ENCODE assay signal across 26 cellular contexts in genomic region chr1:170634819-170635410, GRCh38. TPM values are rescaled to one million over a fixed set of nuclear protein-coding genes. Genes with fewer than 3 reads are reported as not detected.
DNase-seq lines count a peak whose midpoint lies in the region; ATAC-seq and TF ChIP-seq lines count a peak whose summit lies in the region.
"Had no signal": no experiment of that assay in that cellular context is flagged by ENCODE, and none has a peak within 500 bp of the region (broad histone marks: within the 10 kb centered on the region; RNA-seq: fewer than 3 reads in every experiment).

No MANE protein-coding gene starts in this region.

- BruUV-seq in mammary epithelial cell (replicated peaks; lab: Mats Ljungman, UMichigan) (no TSS peak), MCF 10A (replicated peaks; lab: Mats Ljungman, UMichigan) (no TSS peak)

- CTCF ChIA-PET in mammary epithelial cell (lab: Charles Lee; ENCODE audit: low non-redundant PET) (no interaction called here), MCF 10A (lab: Yijun Ruan, JAX) (interaction anchor here (0.6 to 3.9 kb wide), 4 partner anchors 10 to 748 kb away, joined by 3 to 10 read pairs (median 3); no protein-coding TSS in a partner anchor)

- TF ChIP-seq POLR2A in vagina (IDR thresholded peaks at IDR 0.05), result no peak

- H3K27ac ChIP-seq in mammary epithelial cell (ENCODE audit: insufficient read depth, low read depth, low read length) (no peak overlapping the region), vagina (peak overlapping the region; percentile 72)
- H3K27ac ChIP-seq: 22Rv1, neural progenitor cell had no signal

- ATAC-seq in SK-N-SH treated with all-trans-retinoic acid at 6 μM for 48 hours (peak; percentile 69), GM18502 (IDR thresholded peaks at IDR 0.05; ENCODE audit: poor library complexity, unreplicated experiment) (no peak)
- ATAC-seq: activated CD4-positive, CD25-positive, alpha-beta regulatory T cell treated with anti-CD3 and anti-CD28 coated beads, Interleukin-2, amount 50 U/mL, for 24 hours; activated CD8-positive, alpha-beta T cell treated with anti-CD3 and anti-CD28 coated beads, Interleukin-2, amount 10 ng/mL, durations not matched to agents 7 days and 5 days had no signal

- H3K4me3 Mint-ChIP-seq in MCF 10A (ENCODE audit: unreplicated experiment), result no peak overlapping the region
- H3K4me3 Mint-ChIP-seq: activated CD8-positive, alpha-beta T cell treated with anti-CD3 and anti-CD28 coated beads, Interleukin-2, amount 10 ng/mL, durations not matched to agents 7 days and 5 days; brain; CD8-positive, alpha-beta memory T cell; H9; neural progenitor cell had no signal

- H3K9me3 Mint-ChIP-seq in MCF 10A (ENCODE audit: unreplicated experiment), result peaks cover 7% of the 10 kb centered on the region
- H3K9me3 Mint-ChIP-seq: brain, H9 had no signal

- no peak overlapping the region for H3K9ac ChIP-seq in mammary epithelial cell (ENCODE audit: insufficient read depth, low read length)
- H3K9ac ChIP-seq: neural progenitor cell had no signal

- no peaks in the 10 kb centered on the region for H3K27me3 Mint-ChIP-seq in MCF 10A (ENCODE audit: insufficient read depth, unreplicated experiment)
- H3K27me3 Mint-ChIP-seq: progenitor cell of endocrine pancreas had no signal

- POLR2A ChIA-PET in MCF 10A (lab: Yijun Ruan, JAX), result interaction anchor here (1.0 kb wide), 1 partner anchor 712 kb away, joined by 3 read pairs; no protein-coding TSS in a partner anchor

- H2AFZ ChIP-seq in mammary epithelial cell (ENCODE audit: low read depth, low read length), result peak overlapping the region; percentile 35
- H2AFZ ChIP-seq: neural progenitor cell had no signal

- no peak for DNase-seq in mammary epithelial cell
- DNase-seq in MCF 10A (ENCODE audit: unreplicated experiment), result no peak
- DNase-seq in fibroblast of pulmonary artery (ENCODE audit: low read depth), result peak; percentile 30
- no peak for DNase-seq in vagina (ENCODE audit: extremely low spot score in 2 of 2)
- no peak for DNase-seq in NCI-H187 (lab: John Stamatoyannopoulos, UW)
- no peak for DNase-seq in GM19238 (ENCODE audit: insufficient read length, low spot score)
- DNase-seq: activated CD8-positive, alpha-beta T cell treated with anti-CD3 and anti-CD28 coated beads, Interleukin-2, amount 10 ng/mL, durations not matched to agents 7 days and 5 days; activated gamma-delta T cell; AML-193; CD8-positive, alpha-beta memory T cell; effector CD4-positive, alpha-beta T cell; H9; NCI-H1417; NCI-H510A; NK-92 treated with Interleukin-12 subunit alpha and Interleukin-12 subunit beta, amount 100 ng/mL, for 24 hours; SHP77; stimulated activated CD8-positive, alpha-beta memory T cell treated with anti-CD3 and anti-CD28 coated beads, Interleukin-4, amount 100 ng/mL, for 48 hours; trophoblast cell had no signal

- no peaks in the 10 kb centered on the region for H3K4me1 ChIP-seq in mammary epithelial cell (ENCODE audit: insufficient read depth, low read length)
- H3K4me1 ChIP-seq in vagina, result no peaks in the 10 kb centered on the region
- H3K4me1 ChIP-seq: neural progenitor cell had no signal

- H3K36me3 Mint-ChIP-seq in MCF 10A (ENCODE audit: insufficient read depth, unreplicated experiment), result no peaks in the 10 kb centered on the region
- H3K36me3 Mint-ChIP-seq: brain, neural progenitor cell had no signal

- no peak overlapping the region for H3K27ac Mint-ChIP-seq in MCF 10A (ENCODE audit: low read depth, unreplicated experiment)
- H3K27ac Mint-ChIP-seq: activated CD8-positive, alpha-beta T cell treated with anti-CD3 and anti-CD28 coated beads, Interleukin-2, amount 10 ng/mL, durations not matched to agents 7 days and 5 days; brain; CD8-positive, alpha-beta memory T cell; H9; neural progenitor cell; progenitor cell of endocrine pancreas had no signal

- H3K4me3 ChIP-seq in mammary epithelial cell (replicated peaks in 1 of 3; ENCODE audit: insufficient read depth in 1 of 3, low read depth in 2 of 3, low read length in 3 of 3), result no peak overlapping the region
- no peak overlapping the region for H3K4me3 ChIP-seq in fibroblast of pulmonary artery (replicated peaks; ENCODE audit: low read depth, low read length)
- no peak overlapping the region for H3K4me3 ChIP-seq in vagina
- H3K4me3 ChIP-seq: GM12878, neural progenitor cell had no signal

- dilution Hi-C loops in mammary epithelial cell (cut with HindIII; ENCODE audit: low sequenced_read_pairs), result loop anchor here (5.0 kb wide), 1 partner anchor 43 kb away; no protein-coding TSS in a partner anchor

- H3K79me2 ChIP-seq in mammary epithelial cell (ENCODE audit: insufficient read depth, low read length), result no peaks in the 10 kb centered on the region

- no peak for TF ChIP-seq CTCF in mammary epithelial cell (conservative IDR thresholded peaks at IDR 0.05 in 1 of 2, IDR thresholded peaks at IDR 0.05 in 1 of 2; ENCODE audit: extremely low read depth in 1 of 2, insufficient read depth in 1 of 2, low read depth in 1 of 2, low read length in 2 of 2)
- no peak for TF ChIP-seq CTCF in MCF 10A (IDR thresholded peaks at IDR 0.05; ENCODE audit: unreplicated experiment)
- TF ChIP-seq CTCF in fibroblast of pulmonary artery (IDR thresholded peaks at IDR 0.05; ENCODE audit: low read length, missing control alignments), result no peak
- no peak for TF ChIP-seq CTCF in vagina (IDR thresholded peaks at IDR 0.05)

- intact Hi-C loops in mammary epithelial cell (cut with micrococcal nuclease), result no loop called here
- intact Hi-C loops in MCF 10A (cut with micrococcal nuclease), result no loop called here
- intact Hi-C loops in vagina (cut with DNase I), result no loop called here

- H3K4me2 ChIP-seq in mammary epithelial cell (ENCODE audit: insufficient read depth, low read depth, low read length), result no peak overlapping the region
- H3K4me2 ChIP-seq: neural progenitor cell had no signal

- H3K27me3 ChIP-seq in mammary epithelial cell (ENCODE audit: insufficient read depth, low read length), result no peaks in the 10 kb centered on the region
- no peaks in the 10 kb centered on the region for H3K27me3 ChIP-seq in vagina
- H3K27me3 ChIP-seq: neural progenitor cell had no signal

- in situ Hi-C loops in mammary epithelial cell (cut with MboI; ENCODE audit: low sequenced_read_pairs in 2 of 2), result no loop called here

- no peaks in the 10 kb centered on the region for H4K20me1 ChIP-seq in mammary epithelial cell (ENCODE audit: insufficient read depth, low read length)

- H3K4me1 Mint-ChIP-seq in MCF 10A (ENCODE audit: insufficient read depth, unreplicated experiment), result no peaks in the 10 kb centered on the region
- H3K4me1 Mint-ChIP-seq: brain; CD8-positive, alpha-beta memory T cell; neural progenitor cell had no signal

- H3K36me3 ChIP-seq in mammary epithelial cell (ENCODE audit: insufficient read depth, low read length) (no peaks in the 10 kb centered on the region), vagina (no peaks in the 10 kb centered on the region)
- H3K36me3 ChIP-seq: neural progenitor cell had no signal

- no peaks in the 10 kb centered on the region for H3K9me3 ChIP-seq in mammary epithelial cell (replicated peaks; ENCODE audit: insufficient read depth, low read length)
- H3K9me3 ChIP-seq in vagina, result no peaks in the 10 kb centered on the region

TF ChIP-seq in SK-N-SH treated with all-trans-retinoic acid at 6 μM for 48 hours, 23 proteins besides CTCF, POLR2A, EP300 and RAD21 (continues in another document):
- TF ChIP-seq GLIS3 (CRISPR knock-in tag; IDR thresholded peaks at IDR 0.05) (no peak), ESRRG (CRISPR knock-in tag; IDR thresholded peaks at IDR 0.05) (no peak), PPARA (CRISPR knock-in tag; IDR thresholded peaks at IDR 0.05; ENCODE audit: borderline replicate concordance) (no peak), POU6F1 (CRISPR knock-in tag; IDR thresholded peaks at IDR 0.05; ENCODE audit: borderline replicate concordance, low read depth) (no peak), SNAI2 (CRISPR knock-in tag; IDR thresholded peaks at IDR 0.05) (no peak), TOX (CRISPR knock-in tag; IDR thresholded peaks at IDR 0.05; ENCODE audit: borderline replicate concordance) (no peak), OSR1 (CRISPR knock-in tag; IDR thresholded peaks at IDR 0.05) (no peak), RARB (CRISPR knock-in tag; IDR thresholded peaks at IDR 0.05) (no peak), TSHZ2 (CRISPR knock-in tag; IDR thresholded peaks at IDR 0.05) (no peak)

RNA-seq across cellular contexts. Expression of gene PRRX1, which starts 29.0 kb away (rescaled TPM):
- 1 to 10 TPM in 1 of 2 donors, not detected in 1; 1.7 TPM for total RNA-seq in mammary epithelial cell
- polyA plus RNA-seq in mammary epithelial cell, result 0.18 TPM
- not detected for polyA minus RNA-seq in mammary epithelial cell
- total RNA-seq in MCF 10A (2022), result not detected in 2 replicates
- total RNA-seq in vagina, result 108 TPM
- total RNA-seq: activated CD8-positive, alpha-beta T cell treated with anti-CD3 and anti-CD28 coated beads, Interleukin-2, amount 10 ng/mL, durations not matched to agents 7 days and 5 days; CD8-positive, alpha-beta memory T cell; H9 had no signal
- polyA plus RNA-seq: CD8-positive, alpha-beta memory T cell had no signal

Comparison
In these comparisons a context has a peak if more than half of its experiments do, and no peak if none do; other contexts are left out.
1. RNA of gene PRRX1, which starts 29.0 kb away (total RNA-seq): 108 TPM in vagina (single experiment); 1.7 TPM in mammary epithelial cell and not detected in MCF 10A; every median in the first group is over 10 times any median in the second.